ENCODE assay signal across 8 cellular contexts in the genomic region with DNA sequence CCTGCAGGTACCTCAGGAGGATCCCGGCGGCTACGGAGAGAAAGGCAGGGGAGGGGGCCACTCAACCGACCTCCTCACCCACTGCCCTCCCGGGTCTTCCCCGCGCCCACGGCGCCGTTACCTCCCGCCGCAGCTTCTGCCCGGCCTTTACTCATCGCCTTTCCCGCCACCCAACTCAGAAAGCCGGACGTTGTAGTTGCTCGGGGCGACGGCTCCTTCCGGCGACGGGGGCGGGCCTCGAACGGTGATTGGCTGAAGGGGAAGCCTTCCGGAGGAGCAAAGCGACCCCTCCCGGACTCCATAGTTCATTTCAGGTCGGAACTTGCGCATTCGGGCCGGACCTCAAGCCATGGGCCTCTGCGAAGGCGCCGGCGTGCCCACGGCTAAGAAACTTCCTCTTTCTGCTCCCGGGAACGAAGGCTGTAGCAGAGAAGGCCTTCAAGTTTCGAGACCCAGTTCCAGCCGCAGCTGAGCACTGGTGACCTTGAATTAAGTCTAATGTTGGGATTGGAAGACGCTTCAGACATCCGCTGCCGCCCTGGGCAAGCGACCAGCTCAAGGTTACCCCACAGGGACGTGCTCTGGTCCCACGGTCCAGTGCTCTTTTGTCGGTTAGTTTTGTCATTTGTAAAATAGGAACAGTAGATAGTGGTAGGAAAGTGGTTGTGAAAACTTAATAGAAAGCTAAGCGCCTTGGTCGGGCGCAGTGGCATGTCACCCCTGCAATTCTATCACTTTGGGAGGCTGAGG. TPM values are rescaled to one million over a fixed set of nuclear protein-coding genes. Genes with fewer than 3 reads are reported as not detected.
A peak's percentile ranks its signal among the peaks of the same experiment; 100 is the strongest.
DNase-seq lines count a peak whose midpoint lies in the region; ATAC-seq and TF ChIP-seq lines count a peak whose summit lies in the region.

A gene with protein sequence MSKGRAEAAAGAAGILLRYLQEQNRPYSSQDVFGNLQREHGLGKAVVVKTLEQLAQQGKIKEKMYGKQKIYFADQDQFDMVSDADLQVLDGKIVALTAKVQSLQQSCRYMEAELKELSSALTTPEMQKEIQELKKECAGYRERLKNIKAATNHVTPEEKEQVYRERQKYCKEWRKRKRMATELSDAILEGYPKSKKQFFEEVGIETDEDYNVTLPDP (minus strand): TSS at position 198 of the 750 bp plus-strand sequence. CDS start 43 bp downstream, at position 155.

- H3K27me3 Mint-ChIP-seq in activated naive CD8-positive, alpha-beta T cell treated with anti-CD3 and anti-CD28 coated beads, Interleukin-2, amount 10 ng/mL, durations not matched to agents 7 days and 5 days = no peaks in the 10 kb centered on the region

- H3K4me3 Mint-ChIP-seq in activated naive CD8-positive, alpha-beta T cell treated with anti-CD3 and anti-CD28 coated beads, Interleukin-2, amount 10 ng/mL, durations not matched to agents 7 days and 5 days = peak within 1 kb of the TSS; percentile 97

- H3K9me3 ChIP-seq in ovary (no peaks in the 10 kb centered on the region), thyroid gland (no peaks in the 10 kb centered on the region)

- peak within 1 kb of the TSS; percentile 95 for H3K27ac Mint-ChIP-seq in activated naive CD8-positive, alpha-beta T cell treated with anti-CD3 and anti-CD28 coated beads, Interleukin-2, amount 10 ng/mL, durations not matched to agents 7 days and 5 days

- H3K27ac ChIP-seq in ovary = peak within 1 kb of the TSS in 1 of 2 donors; percentile 78
- peak within 1 kb of the TSS; percentile 51 to 86 (median 86) for H3K27ac ChIP-seq in thyroid gland

- POLR2A ChIA-PET in activated naive CD8-positive, alpha-beta T cell treated with anti-CD3 and anti-CD28 coated beads, Interleukin-2, amount 10 ng/mL, durations not matched to agents 7 days and 5 days (lab: Charles Lee) = interaction anchor here (0.9 to 3.6 kb wide), 18 partner anchors 11 to 247 kb away, joined by 3 to 56 read pairs (median 6); a partner anchor contains a TSS

- peaks cover 19% of the 10 kb centered on the region for H3K36me3 Mint-ChIP-seq in activated naive CD8-positive, alpha-beta T cell treated with anti-CD3 and anti-CD28 coated beads, Interleukin-2, amount 10 ng/mL, durations not matched to agents 7 days and 5 days

- ATAC-seq in HG02678 (IDR thresholded peaks at IDR 0.05; ENCODE audit: unreplicated experiment) = peak; percentile 72
- ATAC-seq in activated naive CD8-positive, alpha-beta T cell treated with anti-CD3 and anti-CD28 coated beads, Interleukin-2, amount 10 ng/mL, durations not matched to agents 7 days and 5 days (ENCODE audit: low read depth) = peak; percentile 88
- peak; percentile 95 for ATAC-seq in Right ventricle myocardium inferior

- DNase-seq in NCI-H1417 treated with DMSO at 0.1 percent for 48 hours (lab: John Stamatoyannopoulos, UW) (peak; percentile 73), SW 1271 (lab: John Stamatoyannopoulos, UW) (peak; percentile 86 to 92), Right ventricle myocardium inferior (ENCODE audit: missing footprints) (peak; percentile 97), ovary (peak; percentile 93 to 96 (median 94)), thyroid gland (peak; percentile 95 to 96)
- DNase-seq in activated naive CD8-positive, alpha-beta T cell treated with anti-CD3 and anti-CD28 coated beads, Interleukin-2, amount 10 ng/mL, durations not matched to agents 7 days and 5 days = peak; percentile 92

- H3K36me3 ChIP-seq in ovary (no peaks in the 10 kb centered on the region), thyroid gland (peaks cover 39 to 41% of the 10 kb centered on the region in 2 donors)

- peaks cover 26% of the 10 kb centered on the region for H3K4me1 Mint-ChIP-seq in activated naive CD8-positive, alpha-beta T cell treated with anti-CD3 and anti-CD28 coated beads, Interleukin-2, amount 10 ng/mL, durations not matched to agents 7 days and 5 days

- H3K4me3 ChIP-seq in ovary (peak within 1 kb of the TSS; percentile 65), thyroid gland (replicated peaks in 1 of 3) (peak within 1 kb of the TSS; percentile 25 to 49 (median 34))

- peak; percentile 67 for TF ChIP-seq CTCF in GM12873 (IDR thresholded peaks at IDR 0.05; ENCODE audit: insufficient read depth, low read depth, low read length, missing control alignments)
- TF ChIP-seq CTCF in ovary (IDR thresholded peaks at IDR 0.05) = peak in 2 of 3 donors; percentile 15 to 46
- TF ChIP-seq CTCF in thyroid gland (IDR thresholded peaks at IDR 0.05) = peak in 2 of 6 experiments; percentile 31 to 45

- no peaks in the 10 kb centered on the region for H3K9me3 Mint-ChIP-seq in activated naive CD8-positive, alpha-beta T cell treated with anti-CD3 and anti-CD28 coated beads, Interleukin-2, amount 10 ng/mL, durations not matched to agents 7 days and 5 days

- WGBS in ovary, 3 donors = 0 to 1% (median 0%) methylated on average over 32 to 52 of the region's 52 CpGs
- 0% methylated on average over 18 to 29 of the region's 52 CpGs for WGBS in thyroid gland, 2 donors

- peak; percentile 39 for TF ChIP-seq POLR2A in ovary (IDR thresholded peaks at IDR 0.05)
- TF ChIP-seq POLR2A in thyroid gland (IDR thresholded peaks at IDR 0.05) = peak in 1 of 2 donors; percentile 88

- intact Hi-C loops in Right ventricle myocardium inferior (cut with DNase I) = loop anchor here (2.0 to 10.0 kb wide), 3 partner anchors 101 to 247 kb away; a partner anchor contains a TSS
- intact Hi-C loops in ovary (cut with DNase I) = loop anchor here in 3 of 4 donors (1.0 to 5.0 kb wide), 4 partner anchors 100 to 605 kb away; a partner anchor contains a TSS
- intact Hi-C loops in thyroid gland (cut with DNase I) = loop anchor here (5.0 to 10.0 kb wide), 2 partner anchors 100 to 187 kb away; a partner anchor contains a TSS

- H3K27me3 ChIP-seq in ovary = no peaks in the 10 kb centered on the region
- H3K27me3 ChIP-seq in thyroid gland = no peaks in the 10 kb centered on the region

- H3K4me1 ChIP-seq in ovary (ENCODE audit: insufficient read depth) (peaks cover 4% of the 10 kb centered on the region), thyroid gland (peaks cover 10 to 13% of the 10 kb centered on the region in 2 donors)

- TF ChIP-seq EP300 in ovary (IDR thresholded peaks at IDR 0.05) = no peak

RNA-seq across cellular contexts. Expression of the gene that starts here (rescaled TPM):
- total RNA-seq in activated naive CD8-positive, alpha-beta T cell treated with anti-CD3 and anti-CD28 coated beads, Interleukin-2, amount 10 ng/mL, durations not matched to agents 7 days and 5 days = 10 to 100 TPM; 15.9 to 16.9 TPM
- total RNA-seq in Right ventricle myocardium inferior (3.4 TPM), ovary (1 to 10 TPM; 1.4 to 5.3 (median 3.8) TPM), thyroid gland (1 to 10 TPM; 1.4 to 5.8 (median 4.5) TPM)
- 1 to 10 TPM; 7.2 to 7.5 TPM for polyA plus RNA-seq in ovary
